23 cellular contexts compared by ENCODE assay signal in the genomic region with DNA sequence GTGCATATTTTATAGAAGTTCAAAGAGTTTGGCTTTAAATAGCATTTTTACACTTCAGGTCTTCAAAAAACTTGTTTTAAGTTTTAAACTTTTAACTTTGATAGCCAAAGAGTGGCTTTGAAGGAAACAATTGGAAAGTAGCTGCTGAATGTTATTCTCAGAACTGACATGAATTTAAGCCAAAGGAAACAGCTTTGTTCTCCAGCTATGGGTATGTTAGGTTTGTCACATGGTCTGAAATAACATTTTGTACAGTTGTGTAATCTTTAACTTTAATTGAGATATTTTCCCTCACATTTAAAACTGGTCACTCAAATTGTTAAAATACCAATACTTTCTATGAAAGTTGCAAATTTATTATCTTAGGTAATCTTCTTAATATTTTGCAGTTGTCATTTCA.
"Had no signal": no experiment of that assay in that cellular context is flagged by ENCODE, and none has a peak within 500 bp of the region (broad histone marks: within the 10 kb centered on the region; RNA-seq: fewer than 3 reads in every experiment).

No MANE protein-coding gene starts in this region.

- H3K4me3 Mint-ChIP-seq: activated CD4-positive, alpha-beta T cell treated with anti-CD3 and anti-CD28 coated beads, Interleukin-2, amount 10 ng/mL, durations not matched to agents 7 days and 5 days; activated CD8-positive, alpha-beta T cell treated with anti-CD3 and anti-CD28 coated beads for 36 hours; activated T-cell treated with anti-CD3 and anti-CD28 coated beads, Interleukin-2, amount 50 U/mL, for 4 hours; activated T-helper 17 cell treated with anti-CD3 and anti-CD28 coated beads, Interleukin-2, amount 50 U/mL, for 72 hours; endodermal cell; nephron; stimulated activated naive B cell treated with anti-CD40 and anti-IgM and Interleukin-4, amounts not matched to agents 10 μg/mL and 1 μg/mL and 100 μg/mL, for 72 hours; T-helper 1 cell treated with Interleukin-12 subunit alpha and Interleukin-12 subunit beta and Interleukin-4 antibody, amounts not matched to agents 30 μg/mL and 1 μg/mL, for 36 hours had no signal

- H3K36me3 Mint-ChIP-seq: activated naive CD4-positive, alpha-beta T cell treated with anti-CD3 and anti-CD28 coated beads, Interleukin-2, amount 50 U/mL, for 72 hours; stimulated activated naive B cell treated with anti-CD40 and anti-IgM and Interleukin-4, amounts not matched to agents 10 μg/mL and 1 μg/mL and 100 μg/mL, for 72 hours had no signal

- H3K27ac Mint-ChIP-seq: activated CD4-positive, alpha-beta T cell treated with anti-CD3 and anti-CD28 coated beads, Interleukin-2, amount 10 ng/mL, durations not matched to agents 7 days and 5 days; activated CD8-positive, alpha-beta T cell treated with anti-CD3 and anti-CD28 coated beads for 36 hours; activated naive CD4-positive, alpha-beta T cell treated with anti-CD3 and anti-CD28 coated beads, Interleukin-2, amount 50 U/mL, for 72 hours; activated T-helper 17 cell treated with anti-CD3 and anti-CD28 coated beads, Interleukin-2, amount 50 U/mL, for 72 hours; endodermal cell; nephron; progenitor cell of endocrine pancreas; stimulated activated naive B cell treated with anti-CD40 and anti-IgM and Interleukin-4, amounts not matched to agents 10 μg/mL and 1 μg/mL and 100 μg/mL, for 72 hours; T-helper 1 cell treated with Interleukin-12 subunit alpha and Interleukin-12 subunit beta and Interleukin-4 antibody, amounts not matched to agents 30 μg/mL and 1 μg/mL, for 36 hours had no signal

- H3K27me3 Mint-ChIP-seq: activated CD4-positive, alpha-beta T cell treated with anti-CD3 and anti-CD28 coated beads, Interleukin-2, amount 10 ng/mL, durations not matched to agents 7 days and 5 days; activated CD8-positive, alpha-beta T cell treated with anti-CD3 and anti-CD28 coated beads for 36 hours; activated T-helper 17 cell treated with anti-CD3 and anti-CD28 coated beads, Interleukin-2, amount 50 U/mL, for 72 hours; progenitor cell of endocrine pancreas had no signal

- DNase-seq: activated CD4-positive, alpha-beta T cell treated with anti-CD3 and anti-CD28 coated beads, Interleukin-2, amount 10 ng/mL, durations not matched to agents 7 days and 5 days; activated CD4-positive, CD25-positive, alpha-beta regulatory T cell treated with anti-CD3 and anti-CD28 coated beads, Interleukin-2, amount 50 U/mL, for 72 hours; activated CD8-positive, alpha-beta T cell treated with anti-CD3 and anti-CD28 coated beads for 36 hours; activated gamma-delta T cell treated with Interleukin-2 at 50 U/mL for 16 hours; activated T-cell treated with anti-CD3 and anti-CD28 coated beads, Interleukin-2, amount 50 U/mL, for 4 hours; anterior cingulate cortex; body of pancreas; cerebellar nuclear complex; endodermal cell; gastrocnemius medialis; glutamatergic neuron; islet precursor cell; left ventricle myocardium inferior; retina; small intestine; stimulated activated CD4-positive, alpha-beta T cell treated with anti-CD3 and anti-CD28 coated beads, Interleukin-2, amount 100 ng/mL, for 24 hours; stimulated activated naive B cell treated with anti-CD40 and anti-IgM and Interleukin-4, amounts not matched to agents 10 μg/mL and 1 μg/mL and 100 μg/mL, for 72 hours; stomach had no signal

- H3K9me3 Mint-ChIP-seq: activated CD4-positive, alpha-beta T cell treated with anti-CD3 and anti-CD28 coated beads, Interleukin-2, amount 10 ng/mL, durations not matched to agents 7 days and 5 days; activated CD8-positive, alpha-beta T cell treated with anti-CD3 and anti-CD28 coated beads for 36 hours; activated naive CD4-positive, alpha-beta T cell treated with anti-CD3 and anti-CD28 coated beads, Interleukin-2, amount 50 U/mL, for 72 hours; activated T-cell treated with anti-CD3 and anti-CD28 coated beads, Interleukin-2, amount 50 U/mL, for 4 hours; activated T-helper 17 cell treated with anti-CD3 and anti-CD28 coated beads, Interleukin-2, amount 50 U/mL, for 72 hours; endodermal cell; nephron; stimulated activated naive B cell treated with anti-CD40 and anti-IgM and Interleukin-4, amounts not matched to agents 10 μg/mL and 1 μg/mL and 100 μg/mL, for 72 hours; T-helper 1 cell treated with Interleukin-12 subunit alpha and Interleukin-12 subunit beta and Interleukin-4 antibody, amounts not matched to agents 30 μg/mL and 1 μg/mL, for 36 hours had no signal
